ENCODE assay signal across 23 cellular contexts in the genomic region with DNA sequence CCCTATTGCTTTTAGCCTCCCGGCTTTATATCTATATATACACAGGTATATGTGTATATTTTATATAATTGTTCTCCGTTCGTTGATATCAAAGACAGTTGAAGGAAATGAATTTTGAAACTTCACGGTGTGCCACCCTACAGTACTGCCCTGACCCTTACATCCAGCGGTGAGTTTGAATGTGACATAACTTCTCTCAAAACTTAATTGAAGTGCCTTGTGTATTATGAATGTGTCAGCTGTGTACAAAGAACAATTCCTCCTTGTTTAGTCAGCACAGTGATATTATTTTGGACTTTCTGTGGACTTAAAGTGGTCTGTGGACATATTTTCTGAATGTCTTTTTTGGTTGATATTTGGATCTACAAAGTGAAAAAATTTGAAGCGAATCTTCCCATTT. TPM values are rescaled to one million over a fixed set of nuclear protein-coding genes. Genes with fewer than 3 reads are reported as not detected.
DNase-seq lines count a peak whose midpoint lies in the region; ATAC-seq and TF ChIP-seq lines count a peak whose summit lies in the region.
"Had no signal": no experiment of that assay in that cellular context is flagged by ENCODE, and none has a peak within 500 bp of the region (broad histone marks: within the 10 kb centered on the region; RNA-seq: fewer than 3 reads in every experiment).

No MANE protein-coding gene starts in this region.

- H3K27me3 ChIP-seq in SJCRH30 = no peaks in the 10 kb centered on the region
- no peaks in the 10 kb centered on the region for H3K27me3 ChIP-seq in gastrocnemius medialis
- no peaks in the 10 kb centered on the region for H3K27me3 ChIP-seq in ascending aorta

- intact Hi-C loops in gastrocnemius medialis (cut with DNase I; ENCODE audit: low total_unique reads) (loop anchor here (2.0 kb wide), 1 partner anchor 175 kb away; no protein-coding TSS in a partner anchor), ascending aorta (cut with DNase I) (no loop called here)

- DNase-seq in NOMO-1 treated with DMSO at 0.1 percent for 48 hours (lab: John Stamatoyannopoulos, UW; ENCODE audit: unreplicated experiment) (peak; percentile 67), NOMO-1 (lab: John Stamatoyannopoulos, UW; ENCODE audit: unreplicated experiment in 2 of 2) (no peak), SJCRH30 (no peak), gastrocnemius medialis (no peak), GM13976 (ENCODE audit: low spot score) (no peak), ascending aorta (ENCODE audit: low spot score in 2 of 2) (no peak)
- DNase-seq: activated CD4-positive, alpha-beta T cell treated with anti-CD3 and anti-CD28 coated beads for 4 hours; activated CD8-positive, alpha-beta memory T cell treated with anti-CD3 and anti-CD28 coated beads, Interleukin-2, amount 50 U/mL, for 4 hours; activated naive CD4-positive, alpha-beta T cell; anterior cingulate cortex; C1 segment of cervical spinal cord; effector CD4-positive, alpha-beta T cell; hippocampal formation; Kasumi-1; NCI-H1417 treated with DMSO at 0.1 percent for 48 hours; NCI-H82; stimulated activated naive CD4-positive, alpha-beta T cell; trophoblast cell had no signal

- no peaks in the 10 kb centered on the region for H3K9me3 ChIP-seq in SJCRH30 (replicated peaks)
- H3K9me3 ChIP-seq in gastrocnemius medialis = no peaks in the 10 kb centered on the region
- no peaks in the 10 kb centered on the region for H3K9me3 ChIP-seq in ascending aorta

- H3K36me3 ChIP-seq in SJCRH30 (no peaks in the 10 kb centered on the region), gastrocnemius medialis (no peaks in the 10 kb centered on the region), ascending aorta (no peaks in the 10 kb centered on the region)

- in situ Hi-C loops in gastrocnemius medialis (cut with MboI; ENCODE audit: low sequenced_read_pairs in 4 of 4) (loop anchor here in 1 of 4 donors (25.0 kb wide), 1 partner anchor 181 kb away; no protein-coding TSS in a partner anchor), GM13976 (cut with MboI; ENCODE audit: low sequenced_read_pairs, unreplicated experiment) (no loop called here)

- ATAC-seq in HG02943 (IDR thresholded peaks at IDR 0.05; ENCODE audit: low read depth, unreplicated experiment) (peak; percentile 19), gastrocnemius medialis (peak; percentile 55 to 58), HG02973 (IDR thresholded peaks at IDR 0.05; ENCODE audit: unreplicated experiment) (no peak)
- ATAC-seq: natural killer cell treated with Interleukin-12 subunit alpha and Interleukin-12 subunit beta and Interleukin-15 and Interleukin-18, amount 100 ng/mL, for 72 hours had no signal

- H3K4me1 ChIP-seq in SJCRH30 (peaks cover 9% of the 10 kb centered on the region), gastrocnemius medialis (peaks cover 45 to 51% of the 10 kb centered on the region in 2 donors), ascending aorta (peaks cover 0 to 10% of the 10 kb centered on the region in 2 donors)

- no peak for TF ChIP-seq POLR2A in gastrocnemius medialis (IDR thresholded peaks at IDR 0.05)

- H3K27ac ChIP-seq in SJCRH30 = peak overlapping the region; percentile 44
- peak overlapping the region; percentile 84 to 89 (median 86) for H3K27ac ChIP-seq in gastrocnemius medialis
- H3K27ac ChIP-seq in ascending aorta = no peak overlapping the region
- H3K27ac ChIP-seq: 22Rv1 had no signal

- peak overlapping the region; percentile 51 for H3K4me3 ChIP-seq in SJCRH30
- peak overlapping the region; percentile 47 to 58 (median 55) for H3K4me3 ChIP-seq in gastrocnemius medialis
- no peak overlapping the region for H3K4me3 ChIP-seq in ascending aorta

- peak in 1 of 5 experiments; percentile 10 for TF ChIP-seq CTCF in gastrocnemius medialis (IDR thresholded peaks at IDR 0.05 in 4 of 5, conservative IDR thresholded peaks at IDR 0.05 in 1 of 5)
- TF ChIP-seq CTCF in GM13976 (IDR thresholded peaks at IDR 0.05; ENCODE audit: borderline replicate concordance, control extremely low read depth, extremely low read depth, insufficient read depth, missing control alignments) = no peak
- TF ChIP-seq CTCF in ascending aorta (IDR thresholded peaks at IDR 0.05) = no peak

RNA-seq across cellular contexts. Expression of gene TP63, which starts 0.2 kb away (rescaled TPM):
- total RNA-seq in SJCRH30 (2014; rRNA removed; shearing (Covaris generic)) = 0.71 and 1.1 TPM in 2 replicates
- total RNA-seq in gastrocnemius medialis (10 to 100 TPM in 3 of 4 donors, 1 to 10 TPM in 1; 5.2 to 38.8 (median 25.8) TPM), ascending aorta (not detected)
- total RNA-seq: HT-29; natural killer cell treated with Interleukin-12 subunit alpha and Interleukin-12 subunit beta and Interleukin-15 and Interleukin-18, amount 100 ng/mL, for 72 hours had no signal

Comparison
In these comparisons a context has a peak if more than half of its experiments do, and no peak if none do; other contexts are left out.
1. H3K27ac ChIP-seq: peak in SJCRH30 (single experiment) and gastrocnemius medialis (4 of 4); none in ascending aorta (0 of 2).
2. H3K4me3 ChIP-seq: peak in SJCRH30 (single experiment) and gastrocnemius medialis (4 of 4); none in ascending aorta (0 of 2).